ENCODE assay signal across 19 cellular contexts in the genomic region with DNA sequence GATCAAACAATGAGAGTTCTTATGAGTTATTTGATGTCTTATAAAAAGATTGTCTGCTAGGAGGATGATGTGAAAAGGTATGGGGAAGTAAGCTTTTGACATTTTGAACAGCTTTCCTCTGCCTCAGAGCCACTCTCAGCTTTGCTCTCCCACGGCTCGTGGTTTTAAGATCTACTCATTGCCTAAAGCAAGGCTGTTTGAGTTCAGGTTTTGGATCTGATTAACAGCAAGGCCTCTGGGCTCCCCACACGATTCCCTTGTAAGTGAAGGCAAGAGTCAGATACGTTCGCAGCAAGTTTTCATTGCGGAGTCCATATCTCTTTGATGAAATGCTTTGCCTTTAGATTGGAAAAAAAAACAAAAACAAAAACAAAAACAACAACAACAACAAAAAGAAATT.
"Had no signal": no experiment of that assay in that cellular context is flagged by ENCODE, and none has a peak within 500 bp of the region (broad histone marks: within the 10 kb centered on the region; RNA-seq: fewer than 3 reads in every experiment).

No MANE protein-coding gene starts in this region.

- H3K9me3 ChIP-seq: esophagus squamous epithelium, gastroesophageal sphincter, left ventricle myocardium inferior, lower lobe of right lung, neutrophil, psoas muscle, stomach, thoracic aorta, transverse colon had no signal

- H3K27me3 ChIP-seq: gastroesophageal sphincter, neutrophil, stomach, transverse colon had no signal

- H3K4me3 ChIP-seq: esophagus squamous epithelium, gastroesophageal sphincter, left ventricle myocardium inferior, lower lobe of right lung, psoas muscle, stomach, thoracic aorta, transverse colon had no signal

- H3K36me3 ChIP-seq: esophagus squamous epithelium, gastroesophageal sphincter, left ventricle myocardium inferior, lower lobe of right lung, neutrophil, stomach, thoracic aorta, transverse colon had no signal

- DNase-seq: effector memory CD8-positive, alpha-beta T cell; esophagus squamous epithelium; foreskin fibroblast; glutamatergic neuron; immature natural killer cell; kidney; left cardiac atrium; left ventricle myocardium inferior; lower lobe of right lung; naive B cell; psoas muscle; stimulated activated CD4-positive, alpha-beta T cell treated with anti-CD3 and anti-CD28 coated beads, Interleukin-12 subunit alpha, Interleukin-12 subunit beta, amount 100 ng/mL, for 4 hours; stimulated activated naive CD4-positive, alpha-beta T cell; stomach; substantia nigra; transverse colon had no signal

- H3K27ac ChIP-seq: esophagus squamous epithelium, gastroesophageal sphincter, left ventricle myocardium inferior, lower lobe of right lung, neutrophil, psoas muscle, stomach, thoracic aorta, transverse colon had no signal
